8 cellular contexts compared by ENCODE assay signal in genomic region chr16:88941933-88942909, GRCh38. TPM values are rescaled to one million over a fixed set of nuclear protein-coding genes. Genes with fewer than 3 reads are reported as not detected.
DNase-seq lines count a peak whose midpoint lies in the region; ATAC-seq and TF ChIP-seq lines count a peak whose summit lies in the region.

No MANE protein-coding gene starts in this region.

- H3K36me3 Mint-ChIP-seq in MCF 10A (ENCODE audit: insufficient read depth, unreplicated experiment) (no peaks in the 10 kb centered on the region), nephron (ENCODE audit: low read depth) (no peaks in the 10 kb centered on the region), type B pancreatic cell (no peaks in the 10 kb centered on the region)
- H3K36me3 Mint-ChIP-seq in effector memory CD8-positive, alpha-beta T cell (ENCODE audit: insufficient read depth) = no peaks in the 10 kb centered on the region

- H2BK120ac ChIP-seq in IMR-90 (ENCODE audit: low read depth, low read length) = no peak overlapping the region

- no peaks in the 10 kb centered on the region for H3K36me3 ChIP-seq in IMR-90 (ENCODE audit: control insufficient read depth, insufficient read depth, low read length)

- ATAC-seq in IMR-90 (ENCODE audit: low read depth) (peak; percentile 92), GM18520 (IDR thresholded peaks at IDR 0.05; ENCODE audit: unreplicated experiment) (no peak)
- peak; percentile 72 for ATAC-seq in effector memory CD8-positive, alpha-beta T cell (replicated peaks)

- dilution Hi-C loops in IMR-90 (cut with HindIII; ENCODE audit: low sequenced_read_pairs, unreplicated experiment) = no loop called here

- H3K23ac ChIP-seq in IMR-90 (ENCODE audit: low read depth, low read length) = no peak overlapping the region

- H2AFZ ChIP-seq in IMR-90 (replicated peaks; ENCODE audit: low read length, poor library complexity) = peak overlapping the region; percentile 54

- H3K27ac ChIP-seq in IMR-90 (ENCODE audit: insufficient read depth, low read length) = no peak overlapping the region

- H3K4me2 ChIP-seq in IMR-90 (ENCODE audit: low read depth, low read length) = peak overlapping the region; percentile 69

- H3K4me1 ChIP-seq in IMR-90 (ENCODE audit: control insufficient read depth, insufficient read depth, low read length) = no peaks in the 10 kb centered on the region

- H3K27me3 ChIP-seq in IMR-90 (ENCODE audit: control insufficient read depth, insufficient read depth, low read length) = peaks cover 73% of the 10 kb centered on the region

- 29% methylated on average over 11 of the region's 51 CpGs; no CpG with 5 or more reads in 1 of the 2 experiments for WGBS in IMR-90 (ENCODE audit: extremely low coverage in 2 of 2, insufficient read length in 1 of 2), 2 experiments

- no peaks in the 10 kb centered on the region for H3K9me3 Mint-ChIP-seq in MCF 10A (ENCODE audit: unreplicated experiment)
- no peaks in the 10 kb centered on the region for H3K9me3 Mint-ChIP-seq in effector memory CD8-positive, alpha-beta T cell
- no peaks in the 10 kb centered on the region for H3K9me3 Mint-ChIP-seq in nephron
- no peaks in the 10 kb centered on the region for H3K9me3 Mint-ChIP-seq in type B pancreatic cell

- no TSS peak for BruUV-seq in MCF 10A (replicated peaks; lab: Mats Ljungman, UMichigan)
- no TSS peak for BruUV-seq in IMR-90 (replicated peaks; lab: Mats Ljungman, UMichigan)

- H2AK5ac ChIP-seq in IMR-90 (ENCODE audit: low read depth, low read length) = no peak overlapping the region

- H3K14ac ChIP-seq in IMR-90 (replicated peaks; ENCODE audit: low read depth, low read length) = no peak overlapping the region

- no peak for TF ChIP-seq CTCF in MCF 10A (IDR thresholded peaks at IDR 0.05; ENCODE audit: unreplicated experiment)
- peak; percentile 60 for TF ChIP-seq CTCF in IMR-90 (conservative IDR thresholded peaks at IDR 0.05; ENCODE audit: low read depth, low read length)
- peak; percentile 59 to 82 (median 63) for TF ChIP-seq CTCF in nephron (IDR thresholded peaks at IDR 0.05; ENCODE audit: unreplicated experiment in 3 of 3)
- peak; percentile 91 for TF ChIP-seq CTCF in type B pancreatic cell (conservative IDR thresholded peaks at IDR 0.05)

- H3K27me3 Mint-ChIP-seq in MCF 10A (ENCODE audit: insufficient read depth, unreplicated experiment) = peaks cover 46% of the 10 kb centered on the region
- peaks cover 40 to 68% of the 10 kb centered on the region in 2 donors for H3K27me3 Mint-ChIP-seq in effector memory CD8-positive, alpha-beta T cell
- H3K27me3 Mint-ChIP-seq in nephron (ENCODE audit: low read depth) = peaks cover 59% of the 10 kb centered on the region
- peaks cover 49% of the 10 kb centered on the region for H3K27me3 Mint-ChIP-seq in type B pancreatic cell

- H3K9me3 ChIP-seq in IMR-90 (ENCODE audit: control insufficient read depth, insufficient read depth, low read length) = no peaks in the 10 kb centered on the region

- no peak overlapping the region for H3K4me3 Mint-ChIP-seq in MCF 10A (ENCODE audit: unreplicated experiment)
- peak overlapping the region; percentile 53 to 58 for H3K4me3 Mint-ChIP-seq in effector memory CD8-positive, alpha-beta T cell
- H3K4me3 Mint-ChIP-seq in nephron = peak overlapping the region; percentile 73 to 76 (median 73)
- H3K4me3 Mint-ChIP-seq in type B pancreatic cell = peak overlapping the region; percentile 73

- no peaks in the 10 kb centered on the region for H3K9me1 ChIP-seq in IMR-90 (ENCODE audit: insufficient read depth, low read length)

- H3K18ac ChIP-seq in IMR-90 (ENCODE audit: low read depth, low read length) = no peak overlapping the region

- H4K91ac ChIP-seq in IMR-90 (ENCODE audit: insufficient read depth, low read depth, low read length) = no peak overlapping the region

- DNase-seq in T47D (ENCODE audit: low read depth in 1 of 2, low spot score in 1 of 2) (peak; percentile 94), MCF 10A (ENCODE audit: unreplicated experiment) (no peak), IMR-90 (no peak), type B pancreatic cell (ENCODE audit: extremely low spot score, unreplicated experiment) (no peak)
- DNase-seq in activated CD4-positive, alpha-beta T cell treated with anti-CD3 and anti-CD28 coated beads, Interleukin-2, amount 50 U/mL, for 4 hours = peak; percentile 35 to 36
- peak; percentile 22 to 47 (median 35) for DNase-seq in effector memory CD8-positive, alpha-beta T cell

- H3K4ac ChIP-seq in IMR-90 (ENCODE audit: low read depth, low read length) = no peak overlapping the region

- H2BK5ac ChIP-seq in IMR-90 (ENCODE audit: low read depth, low read length, poor library complexity, severe bottlenecking) = no peak overlapping the region

- no peaks in the 10 kb centered on the region for H3K4me1 Mint-ChIP-seq in MCF 10A (ENCODE audit: insufficient read depth, unreplicated experiment)
- peaks cover 3 to 8% of the 10 kb centered on the region in 2 donors for H3K4me1 Mint-ChIP-seq in effector memory CD8-positive, alpha-beta T cell (ENCODE audit: low read depth in 2 of 2)
- H3K4me1 Mint-ChIP-seq in nephron = peaks cover 8% of the 10 kb centered on the region
- no peaks in the 10 kb centered on the region for H3K4me1 Mint-ChIP-seq in type B pancreatic cell (ENCODE audit: unreplicated experiment)

- H2BK15ac ChIP-seq in IMR-90 (ENCODE audit: low read depth, low read length) = no peak overlapping the region

- no peak overlapping the region for H3K4me3 ChIP-seq in IMR-90 (ENCODE audit: insufficient read depth, low read depth, low read length)

- peak overlapping the region; percentile 13 for H2AK9ac ChIP-seq in IMR-90 (replicated peaks; ENCODE audit: low read depth, low read length, poor library complexity)

- H4K5ac ChIP-seq in IMR-90 (ENCODE audit: low read depth, low read length) = no peak overlapping the region

- intact Hi-C loops in MCF 10A (cut with micrococcal nuclease) (no loop called here), IMR-90 (cut with micrococcal nuclease) (no loop called here)

- H3K56ac ChIP-seq in IMR-90 (ENCODE audit: extremely low read depth, insufficient read depth, low read length) = no peak overlapping the region

- no peak overlapping the region for H3K27ac Mint-ChIP-seq in MCF 10A (ENCODE audit: low read depth, unreplicated experiment)
- peak overlapping the region in 1 of 2 donors; percentile 38 for H3K27ac Mint-ChIP-seq in effector memory CD8-positive, alpha-beta T cell
- H3K27ac Mint-ChIP-seq in nephron = no peak overlapping the region
- H3K27ac Mint-ChIP-seq in type B pancreatic cell = no peak overlapping the region

- POLR2A ChIA-PET in MCF 10A (lab: Yijun Ruan, JAX) = no interaction called here
- POLR2A ChIA-PET in IMR-90 (lab: Charles Lee; ENCODE audit: unreplicated experiment) = no interaction called here

- no peaks in the 10 kb centered on the region for H4K20me1 ChIP-seq in IMR-90 (ENCODE audit: insufficient read depth, low read length)

- H4K8ac ChIP-seq in IMR-90 (ENCODE audit: low read depth in 2 of 2, low read length in 2 of 2) = no peak overlapping the region

- H3K9ac ChIP-seq in IMR-90 (ENCODE audit: low read depth, low read length) = no peak overlapping the region

- TF ChIP-seq RAD21 in IMR-90 (IDR thresholded peaks at IDR 0.05; ENCODE audit: low read length) = peak; percentile 62

- TF ChIP-seq POLR2A in IMR-90 (IDR thresholded peaks at IDR 0.05; ENCODE audit: low read depth, low read length) = no peak

- no peak overlapping the region for H2BK20ac ChIP-seq in IMR-90 (ENCODE audit: low read depth, low read length)

- in situ Hi-C loops in T47D (cut with HindIII; ENCODE audit: low pct_unique_long_range_greater_than_20kb, low sequenced_read_pairs) (no loop called here), IMR-90 (cut with MboI; ENCODE audit: low sequenced_read_pairs) (no loop called here)

- CTCF ChIA-PET in MCF 10A (lab: Yijun Ruan, JAX) = no interaction called here
- CTCF ChIA-PET in IMR-90 (lab: Yijun Ruan, JAX) = no interaction called here

- no peaks in the 10 kb centered on the region for H3K79me1 ChIP-seq in IMR-90 (ENCODE audit: low read depth in 1 of 2, low read length in 2 of 2)

TF ChIP-seq in IMR-90, 13 proteins besides CTCF, POLR2A, EP300 and RAD21:
- TF ChIP-seq MAZ (IDR thresholded peaks at IDR 0.05; ENCODE audit: borderline replicate concordance, low read depth, low read length) (no peak; the same call in 1 of the 2 replicates), CEBPB (IDR thresholded peaks at IDR 0.05; ENCODE audit: low read depth, low read length) (no peak), RCOR1 (IDR thresholded peaks at IDR 0.05; ENCODE audit: insufficient replicate concordance, low read length) (no peak), CHD1 (IDR thresholded peaks at IDR 0.05; ENCODE audit: low read depth, low read length) (no peak), ELK1 (IDR thresholded peaks at IDR 0.05; ENCODE audit: borderline replicate concordance, low read depth, low read length) (no peak), SMC3 (IDR thresholded peaks at IDR 0.05; ENCODE audit: low read depth, low read length) (peak; percentile 51)

RNA-seq across cellular contexts. Expression of gene CBFA2T3, which starts 34.8 kb away (rescaled TPM):
- total RNA-seq in MCF 10A (2022) (not detected in 2 replicates), IMR-90 (2012; rRNA removed) (not detected in 2 replicates), type B pancreatic cell (ENCODE audit: low replicate concordance) (8.9 and 9.4 TPM in 2 replicates)
- polyA plus RNA-seq in IMR-90 (2012; rRNA removed) = not detected in 2 replicates
- polyA plus RNA-seq in IMR-90 (2012; cell fraction: cytosol; rRNA removed) = not detected in 2 replicates
- 0.03 TPM in 1 of 2 replicates, not detected in the other for polyA plus RNA-seq in IMR-90 (2012; cell fraction: nucleus; rRNA removed; ENCODE audit: low replicate concordance)

Comparison
In these comparisons a context has a peak if more than half of its experiments do, and no peak if none do; other contexts are left out.
1. DNase-seq: peak in T47D (2 of 2), activated CD4-positive, alpha-beta T cell treated with anti-CD3 and anti-CD28 coated beads, Interleukin-2, amount 50 U/mL, for 4 hours (2 of 2) and effector memory CD8-positive, alpha-beta T cell (3 of 3); none in MCF 10A (single experiment), IMR-90 (single experiment) and type B pancreatic cell (single experiment).